In the genomic region with DNA sequence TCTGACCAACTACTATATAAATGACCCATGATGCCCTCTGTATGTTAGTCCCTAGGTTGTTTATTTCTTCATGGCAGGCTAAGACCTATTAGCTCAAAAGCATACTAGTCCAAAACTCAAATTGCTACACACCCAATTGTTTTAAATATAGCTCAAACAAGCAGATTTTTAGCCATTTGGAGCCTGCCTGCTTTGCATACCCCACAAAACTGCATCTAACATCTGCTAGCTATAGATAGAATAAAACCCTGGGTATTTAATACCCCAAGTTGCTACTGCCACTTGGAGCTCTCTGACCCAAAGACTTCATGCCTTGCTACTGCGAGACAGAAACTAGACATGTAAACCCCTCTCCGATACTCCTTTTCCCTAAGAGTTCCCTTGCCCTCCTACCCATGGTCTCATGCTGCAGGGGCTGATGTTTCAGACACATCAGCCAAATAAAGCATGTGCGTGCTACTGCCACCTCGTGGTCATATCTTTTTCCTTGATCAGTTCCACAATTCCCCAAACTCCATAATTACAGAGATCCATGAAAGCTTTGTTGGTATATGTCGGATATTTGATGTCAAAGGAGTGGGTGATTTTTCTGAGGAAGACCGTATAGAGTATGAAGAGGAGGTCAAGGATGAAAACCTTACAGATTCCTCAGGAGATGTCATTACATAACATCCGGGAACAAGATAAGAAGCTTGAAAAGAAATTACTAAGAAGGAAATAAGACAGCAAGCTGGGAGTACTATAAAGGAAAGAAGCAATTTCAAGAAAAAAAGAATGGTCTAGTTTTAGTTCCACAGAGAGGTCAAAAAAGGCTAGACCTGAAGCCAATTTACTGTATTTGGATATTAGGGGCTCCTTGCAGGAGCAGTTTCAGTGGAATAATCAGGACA, we compare ENCODE assay signal across 1 cellular context.
TF ChIP-seq lines count a peak whose summit lies in the region.

No MANE protein-coding gene starts in this region.

TF ChIP-seq in H1, 55 proteins besides CTCF, POLR2A, EP300 and RAD21:
- TF ChIP-seq, protein P1, sequence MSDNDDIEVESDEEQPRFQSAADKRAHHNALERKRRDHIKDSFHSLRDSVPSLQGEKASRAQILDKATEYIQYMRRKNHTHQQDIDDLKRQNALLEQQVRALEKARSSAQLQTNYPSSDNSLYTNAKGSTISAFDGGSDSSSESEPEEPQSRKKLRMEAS (IDR thresholded peaks at IDR 0.05) = peak; percentile 79
- TF ChIP-seq TAF1 (IDR thresholded peaks at IDR 0.05; ENCODE audit: low read depth, low read length) = no peak
- TF ChIP-seq, protein P2, sequence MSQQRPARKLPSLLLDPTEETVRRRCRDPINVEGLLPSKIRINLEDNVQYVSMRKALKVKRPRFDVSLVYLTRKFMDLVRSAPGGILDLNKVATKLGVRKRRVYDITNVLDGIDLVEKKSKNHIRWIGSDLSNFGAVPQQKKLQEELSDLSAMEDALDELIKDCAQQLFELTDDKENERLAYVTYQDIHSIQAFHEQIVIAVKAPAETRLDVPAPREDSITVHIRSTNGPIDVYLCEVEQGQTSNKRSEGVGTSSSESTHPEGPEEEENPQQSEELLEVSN (IDR thresholded peaks at IDR 0.05) = 0 out of 2 replicates have a peak, but pooled peaks have one; percentile 43
- no peak for TF ChIP-seq BACH1 (IDR thresholded peaks at IDR 0.05; ENCODE audit: low read length)
